2 cellular contexts compared by ENCODE assay signal in the genomic region with DNA sequence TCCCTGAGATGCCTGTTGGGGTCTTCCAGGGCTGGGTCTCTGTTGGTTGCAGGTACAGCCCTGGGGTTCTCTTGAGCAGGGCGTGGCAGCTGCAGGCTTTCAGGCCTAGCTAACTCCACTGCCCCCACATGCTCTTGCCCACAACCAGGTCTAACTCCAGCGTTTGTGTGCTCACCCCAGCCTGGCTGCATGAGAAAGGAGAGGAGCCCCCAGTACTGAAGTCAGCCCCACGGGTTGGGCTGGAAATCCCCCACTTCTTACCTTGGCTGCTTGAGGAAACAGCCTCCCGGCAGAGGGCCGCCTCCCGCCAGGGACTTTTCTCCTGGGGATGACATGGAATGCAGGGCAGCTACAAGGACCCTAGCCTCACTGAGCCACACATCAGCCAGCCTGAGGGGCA.
TF ChIP-seq lines count a peak whose summit lies in the region.

No MANE protein-coding gene starts in this region.

TF ChIP-seq in IMR-90, 13 proteins besides CTCF, POLR2A, EP300 and RAD21:
- TF ChIP-seq RCOR1 (IDR thresholded peaks at IDR 0.05; ENCODE audit: insufficient replicate concordance, low read length): no peak

TF ChIP-seq in H1, 55 proteins besides CTCF, POLR2A, EP300 and RAD21:
- TF ChIP-seq, protein P1, sequence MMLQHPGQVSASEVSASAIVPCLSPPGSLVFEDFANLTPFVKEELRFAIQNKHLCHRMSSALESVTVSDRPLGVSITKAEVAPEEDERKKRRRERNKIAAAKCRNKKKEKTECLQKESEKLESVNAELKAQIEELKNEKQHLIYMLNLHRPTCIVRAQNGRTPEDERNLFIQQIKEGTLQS (IDR thresholded peaks at IDR 0.05; ENCODE audit: insufficient read depth, low read depth, low read length): no peak
- no peak for TF ChIP-seq JUN (IDR thresholded peaks at IDR 0.05; ENCODE audit: low read depth, low read length)
- TF ChIP-seq TAF1 (IDR thresholded peaks at IDR 0.05; ENCODE audit: low read depth, low read length): no peak
- TF ChIP-seq TBP (IDR thresholded peaks at IDR 0.05; ENCODE audit: low read depth, low read length): no peak
- TF ChIP-seq SAP30 (IDR thresholded peaks at IDR 0.05; ENCODE audit: insufficient read depth, insufficient replicate concordance, low read length): no peak
- no peak for TF ChIP-seq BRCA1 (IDR thresholded peaks at IDR 0.05; ENCODE audit: low read depth, low read length)
- no peak for TF ChIP-seq RBBP5 (IDR thresholded peaks at IDR 0.05; ENCODE audit: borderline replicate concordance, low read depth, low read length)
- no peak for TF ChIP-seq CREB1 (IDR thresholded peaks at IDR 0.05)
- no peak for TF ChIP-seq GTF2F1 (IDR thresholded peaks at IDR 0.05; ENCODE audit: borderline replicate concordance, low read depth, low read length)
- TF ChIP-seq FOSL1 (IDR thresholded peaks at IDR 0.05; ENCODE audit: insufficient read depth, low read depth, low read length): no peak
- TF ChIP-seq NANOG (IDR thresholded peaks at IDR 0.05; ENCODE audit: insufficient read depth, low read depth, low read length, poor library complexity, severe bottlenecking): no peak
- no peak for TF ChIP-seq SP4 (IDR thresholded peaks at IDR 0.05; ENCODE audit: low read length)
- TF ChIP-seq BACH1 (IDR thresholded peaks at IDR 0.05; ENCODE audit: low read length): no peak
- no peak for TF ChIP-seq SP1 (IDR thresholded peaks at IDR 0.05; ENCODE audit: low read depth, low read length)
- TF ChIP-seq, protein P2, sequence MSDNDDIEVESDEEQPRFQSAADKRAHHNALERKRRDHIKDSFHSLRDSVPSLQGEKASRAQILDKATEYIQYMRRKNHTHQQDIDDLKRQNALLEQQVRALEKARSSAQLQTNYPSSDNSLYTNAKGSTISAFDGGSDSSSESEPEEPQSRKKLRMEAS (IDR thresholded peaks at IDR 0.05): no peak
